In the genomic region with DNA sequence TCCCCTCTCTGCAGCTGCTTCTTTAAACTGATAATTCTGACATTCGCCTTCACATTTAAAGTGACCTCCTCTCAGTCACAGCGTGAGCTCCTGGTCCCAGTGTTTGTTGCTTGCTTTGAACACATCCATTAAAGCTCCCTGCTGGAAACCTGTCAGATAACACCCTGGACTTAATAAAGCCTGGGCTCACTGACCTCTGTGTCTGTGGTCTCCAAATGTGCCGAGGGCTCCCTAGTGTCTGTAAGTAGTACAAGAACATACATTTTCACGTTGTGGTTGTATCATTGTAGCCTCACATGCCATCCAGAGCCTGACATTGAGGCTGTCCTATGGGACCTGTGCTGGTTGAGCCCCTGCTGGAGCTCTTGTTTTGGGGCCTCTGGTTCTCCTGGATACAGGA, we compare ENCODE assay signal across 32 cellular contexts. TPM values are rescaled to one million over a fixed set of nuclear protein-coding genes. Genes with fewer than 3 reads are reported as not detected.
"Had no signal": no experiment of that assay in that cellular context is flagged by ENCODE, and none has a peak within 500 bp of the region (broad histone marks: within the 10 kb centered on the region; RNA-seq: fewer than 3 reads in every experiment).

No MANE protein-coding gene starts in this region.

- H3K27ac ChIP-seq: PC-9, RWPE1, SJCRH30, SK-N-MC had no signal

- H3K36me3 ChIP-seq: MG63, SJCRH30 had no signal

- ATAC-seq: Panc1, Right ventricle myocardium inferior, SK-N-SH treated with all-trans-retinoic acid at 6 μM for 48 hours, T-cell had no signal

- H3K9me3 ChIP-seq: MG63, SJCRH30 had no signal

- H3K4me3 ChIP-seq: MG63, PC-9, SJCRH30, SK-N-MC had no signal

- DNase-seq: MG63, NCI-H1048, NCI-H1092 treated with DMSO at 0.1 percent for 48 hours, NCI-H1105 treated with DMSO at 0.1 percent for 48 hours, NCI-H1436, NCI-H146, NCI-H1694, NCI-H187, NCI-H1930, NCI-H2029 treated with DMSO at 0.1 percent for 48 hours, NCI-H2081 treated with DMSO at 0.1 percent for 48 hours, NCI-H2107, NCI-H2171, NCI-H226, NCI-H446 treated with DMSO at 0.1 percent for 48 hours, NCI-H510A, NCI-H524, NCI-H69, NCI-H748 treated with DMSO at 0.1 percent for 48 hours, NCI-H82, PC-9, SHP77, SIG-M5, SJCRH30, T-cell had no signal

- H3K4me1 ChIP-seq: SJCRH30 had no signal

RNA-seq across cellular contexts. Expression of a gene that starts 2.6 kb away (rescaled TPM):
- total RNA-seq: OCI-LY7, Right ventricle myocardium inferior, SJCRH30, T-cell had no signal

RNA-seq across cellular contexts. Expression of a gene that starts 21.7 kb away (rescaled TPM):
- total RNA-seq: OCI-LY7, Right ventricle myocardium inferior, SJCRH30, SK-MEL-5, T-cell had no signal
